25 cellular contexts compared by ENCODE assay signal in genomic region chr17:1104222-1104621, GRCh38.
DNase-seq lines count a peak whose midpoint lies in the region; ATAC-seq and TF ChIP-seq lines count a peak whose summit lies in the region.
"Had no signal": no experiment of that assay in that cellular context is flagged by ENCODE, and none has a peak within 500 bp of the region (broad histone marks: within the 10 kb centered on the region; RNA-seq: fewer than 3 reads in every experiment).

No MANE protein-coding gene starts in this region.

- H3K4me3 ChIP-seq in sigmoid colon: no peak overlapping the region
- H3K4me3 ChIP-seq: GM23338, suprapubic skin, vagina had no signal

- no peak overlapping the region for H3K4me3 Mint-ChIP-seq in H9
- no peak overlapping the region for H3K4me3 Mint-ChIP-seq in activated naive CD4-positive, alpha-beta T cell treated with anti-CD3 and anti-CD28 coated beads for 36 hours
- H3K4me3 Mint-ChIP-seq: activated CD8-positive, alpha-beta T cell treated with anti-CD3 and anti-CD28 coated beads for 36 hours; GM23338 had no signal

- H3K27ac ChIP-seq in H9 (ENCODE audit: insufficient read length, low read depth, low read length) (no peak overlapping the region), cingulate gyrus (ENCODE audit: low read depth, low read length) (peak overlapping the region; percentile 19), sigmoid colon (peak overlapping the region in 3 of 4 donors; percentile 12 to 89 (median 21))
- H3K27ac ChIP-seq: epithelial cell of prostate, suprapubic skin, vagina had no signal

- no peak overlapping the region for H2BK120ac ChIP-seq in H9 (ENCODE audit: low read depth, low read length, poor library complexity, severe bottlenecking)

- H2AFZ ChIP-seq in H9 (ENCODE audit: low read length): no peak overlapping the region
- H2AFZ ChIP-seq: GM23338 had no signal

- H2AK5ac ChIP-seq in H9 (ENCODE audit: insufficient read length, low read length): no peak overlapping the region

- peaks cover 5 to 15% of the 10 kb centered on the region in 2 experiments; a peak in 3 of 4 replicates for H3K4me1 Mint-ChIP-seq in H9
- peaks cover 16% of the 10 kb centered on the region for H3K4me1 Mint-ChIP-seq in activated naive CD4-positive, alpha-beta T cell treated with anti-CD3 and anti-CD28 coated beads for 36 hours (ENCODE audit: low read depth)

- no peak overlapping the region for H3K56ac ChIP-seq in H9 (ENCODE audit: insufficient read length, low read depth, low read length)

- H4K91ac ChIP-seq in H9 (ENCODE audit: insufficient read length, low read depth, low read length): no peak overlapping the region

- H3K9me3 Mint-ChIP-seq in H9: peaks cover 0 to 6% of the 10 kb centered on the region in 2 experiments; a peak in 3 of 5 replicates
- H3K9me3 Mint-ChIP-seq in activated naive CD4-positive, alpha-beta T cell treated with anti-CD3 and anti-CD28 coated beads for 36 hours: no peaks in the 10 kb centered on the region
- H3K9me3 Mint-ChIP-seq: activated CD8-positive, alpha-beta T cell treated with anti-CD3 and anti-CD28 coated beads for 36 hours; CD8-positive, alpha-beta memory T cell; GM23338 had no signal

- TF ChIP-seq POLR2A in sigmoid colon (IDR thresholded peaks at IDR 0.05): no peak

- no peak overlapping the region for H4K8ac ChIP-seq in H9 (replicated peaks; ENCODE audit: insufficient read length, low read depth, low read length)

- peak overlapping the region; percentile 11; the same call in 1 of the 2 replicates for H3K14ac ChIP-seq in H9 (ENCODE audit: insufficient read depth, low read length)

- no peak overlapping the region for H2BK20ac ChIP-seq in H9 (ENCODE audit: low read depth, low read length, poor library complexity, severe bottlenecking)

- TF ChIP-seq EP300 in sigmoid colon (IDR thresholded peaks at IDR 0.05): no peak

- H3K36me3 ChIP-seq in sigmoid colon: peaks cover 0 to 12% (median 1%) of the 10 kb centered on the region in 4 donors
- H3K36me3 ChIP-seq: BE2C had no signal

- no peak overlapping the region for H3K4me2 ChIP-seq in H9 (ENCODE audit: insufficient read depth, insufficient read length, low read length)
- H3K4me2 ChIP-seq: GM23338 had no signal

- H3K27me3 Mint-ChIP-seq in H9 (ENCODE audit: low read depth): peaks cover 24% of the 10 kb centered on the region
- no peaks in the 10 kb centered on the region for H3K27me3 Mint-ChIP-seq in activated naive CD4-positive, alpha-beta T cell treated with anti-CD3 and anti-CD28 coated beads for 36 hours (ENCODE audit: low read depth)
- H3K27me3 Mint-ChIP-seq: activated CD8-positive, alpha-beta T cell treated with anti-CD3 and anti-CD28 coated beads for 36 hours; CD8-positive, alpha-beta memory T cell had no signal

- H3K18ac ChIP-seq in H9 (ENCODE audit: insufficient read length, low read depth, low read length): no peak overlapping the region

- no peak overlapping the region for H3T11ph ChIP-seq in H9 (ENCODE audit: low read length)

- no peak overlapping the region for H4K5ac ChIP-seq in H9 (ENCODE audit: insufficient read length, low read depth, low read length)

- H3K9me3 ChIP-seq in H9 (ENCODE audit: control insufficient read depth, low read depth, low read length) (no peaks in the 10 kb centered on the region), sigmoid colon (no peaks in the 10 kb centered on the region)
- H3K9me3 ChIP-seq: BE2C, suprapubic skin, vagina had no signal

- CTCF ChIA-PET in activated naive CD4-positive, alpha-beta T cell treated with anti-CD3 and anti-CD28 coated beads for 36 hours (lab: Charles Lee): no interaction called here

- H2BK15ac ChIP-seq in H9 (ENCODE audit: low read depth, low read length): no peak overlapping the region

- TF ChIP-seq CTCF in H9 (conservative IDR thresholded peaks at IDR 0.05) (no peak), sigmoid colon (IDR thresholded peaks at IDR 0.05) (no peak)

- H3K79me2 ChIP-seq in H9 (ENCODE audit: insufficient read depth, low read length): no peaks in the 10 kb centered on the region

- peak; percentile 66 for ATAC-seq in left ventricle myocardium superior
- no peak for ATAC-seq in HG03175 (IDR thresholded peaks at IDR 0.05; ENCODE audit: unreplicated experiment)
- ATAC-seq: activated CD8-positive, alpha-beta T cell treated with anti-CD3 and anti-CD28 coated beads for 36 hours; GM23338 had no signal

- no peak overlapping the region for H3K4ac ChIP-seq in H9 (ENCODE audit: low read depth, low read length)

- H3K79me1 ChIP-seq in H9 (ENCODE audit: insufficient read depth, low read depth, low read length, poor library complexity, severe bottlenecking): no peaks in the 10 kb centered on the region

- DNase-seq in H9: no peak
- peak; percentile 80 for DNase-seq in left ventricle myocardium superior
- DNase-seq in sigmoid colon: no peak
- no peak for DNase-seq in A172 (ENCODE audit: low spot score)
- DNase-seq in AG08395 (ENCODE audit: low spot score): no peak
- no peak for DNase-seq in activated naive CD4-positive, alpha-beta T cell treated with anti-CD3 and anti-CD28 coated beads for 36 hours
- DNase-seq: activated CD4-positive, alpha-beta T cell treated with anti-CD3 and anti-CD28 coated beads for 1 hour; activated CD8-positive, alpha-beta T cell treated with anti-CD3 and anti-CD28 coated beads for 36 hours; BE2C; CD8-positive, alpha-beta memory T cell; mesenchymal stem cell; MV-4-11; NCI-H1436 treated with DMSO at 0.1 percent for 48 hours; NCI-H2107; NCI-H446 treated with DMSO at 0.1 percent for 48 hours; NCI-H82; occipital lobe; retina; stimulated activated CD4-positive, alpha-beta T cell treated with anti-CD3 and anti-CD28 coated beads, Interleukin-2, amount 100 ng/mL, for 48 hours had no signal

- H3K4me1 ChIP-seq in H9 (ENCODE audit: insufficient read depth, low read length) (no peaks in the 10 kb centered on the region), sigmoid colon (peaks cover 0 to 38% (median 26%) of the 10 kb centered on the region in 4 donors)
- H3K4me1 ChIP-seq: BE2C had no signal

- peaks cover 5 to 10% (median 10%) of the 10 kb centered on the region in 3 experiments; a peak in 6 of 7 replicates for H3K36me3 Mint-ChIP-seq in H9 (ENCODE audit: insufficient read depth in 1 of 3, low read depth in 3 of 3)
- peaks cover 5% of the 10 kb centered on the region for H3K36me3 Mint-ChIP-seq in activated naive CD4-positive, alpha-beta T cell treated with anti-CD3 and anti-CD28 coated beads for 36 hours (ENCODE audit: low read depth)

- intact Hi-C loops in left ventricle myocardium superior (cut with micrococcal nuclease): no loop called here
- intact Hi-C loops in sigmoid colon (cut with DNase I): no loop called here
- intact Hi-C loops in activated naive CD4-positive, alpha-beta T cell treated with anti-CD3 and anti-CD28 coated beads for 36 hours (cut with micrococcal nuclease): no loop called here

- no peak overlapping the region; a peak in 1 of 7 replicates for H3K27ac Mint-ChIP-seq in H9
- H3K27ac Mint-ChIP-seq in activated naive CD4-positive, alpha-beta T cell treated with anti-CD3 and anti-CD28 coated beads for 36 hours: no peak overlapping the region
- H3K27ac Mint-ChIP-seq: activated CD8-positive, alpha-beta T cell treated with anti-CD3 and anti-CD28 coated beads for 36 hours; GM23338 had no signal

- H3K9ac ChIP-seq in H9 (ENCODE audit: extremely low read depth, insufficient read length, low read length): no peak overlapping the region

- H3K27me3 ChIP-seq in H9 (ENCODE audit: insufficient read depth, low read length) (no peaks in the 10 kb centered on the region; the same call in 1 of the 2 replicates), sigmoid colon (no peaks in the 10 kb centered on the region)
- H3K27me3 ChIP-seq: BE2C, suprapubic skin, vagina had no signal

- H2BK12ac ChIP-seq in H9 (ENCODE audit: insufficient read length, low read depth, low read length): no peak overlapping the region

- H3K23me2 ChIP-seq in H9 (ENCODE audit: insufficient read length, low read depth, low read length, poor library complexity, severe bottlenecking): peaks cover 4% of the 10 kb centered on the region

- no peak overlapping the region for H3K23ac ChIP-seq in H9 (ENCODE audit: insufficient read length, low read depth, low read length)

- no peak overlapping the region for H2BK5ac ChIP-seq in H9 (ENCODE audit: insufficient read length, low read length)

- WGBS in H9 (ENCODE audit: extremely low coverage, insufficient read length, low lambda C conversion rate): no CpG with 5 or more reads among the region's 8 CpGs
- WGBS in sigmoid colon, 2 donors: 83 to 86% methylated on average over 8 of the region's 8 CpGs

- no peaks in the 10 kb centered on the region for H4K20me1 ChIP-seq in H9 (ENCODE audit: control insufficient read depth, insufficient read depth, insufficient read length)
